24 cellular contexts compared by ENCODE assay signal in genomic region chr1:15262003-15262377, GRCh38. TPM values are rescaled to one million over a fixed set of nuclear protein-coding genes. Genes with fewer than 3 reads are reported as not detected.
DNase-seq lines count a peak whose midpoint lies in the region; ATAC-seq and TF ChIP-seq lines count a peak whose summit lies in the region.
"Had no signal": no experiment of that assay in that cellular context is flagged by ENCODE, and none has a peak within 500 bp of the region (broad histone marks: within the 10 kb centered on the region; RNA-seq: fewer than 3 reads in every experiment).

No MANE protein-coding gene starts in this region.

- TF ChIP-seq POLR2A in prostate gland (IDR thresholded peaks at IDR 0.05): no peak

- no peak for ATAC-seq in effector memory CD8-positive, alpha-beta T cell (replicated peaks)
- no peak for ATAC-seq in GM21526 (IDR thresholded peaks at IDR 0.05; ENCODE audit: low FRiP score, unreplicated experiment)
- no peak for ATAC-seq in HG02642 (IDR thresholded peaks at IDR 0.05; ENCODE audit: poor library complexity, unreplicated experiment)

- WGBS in prostate gland: 97% methylated on average over 2 of the region's 2 CpGs

- peak overlapping the region in 4 of 11 experiments; percentile 38 to 77 (median 66); a peak in 6 of 22 replicates for H3K9ac ChIP-seq in BLaER1 treated with 17β-estradiol and CSF1 and Interleukin-3, amounts not matched to agents 10 nM and 100 nM
- H3K9ac ChIP-seq in mucosa of rectum (ENCODE audit: low read depth in 1 of 2, low read length in 2 of 2): peak overlapping the region in 1 of 2 donors; percentile 74

- TF ChIP-seq CTCF in HEK293 (tag by site-specific recombination; IDR thresholded peaks at IDR 0.05) (no peak), prostate gland (IDR thresholded peaks at IDR 0.05) (no peak)

- no peaks in the 10 kb centered on the region for H3K36me3 ChIP-seq in BLaER1 treated with 17β-estradiol and CSF1 and Interleukin-3, amounts not matched to agents 10 nM and 100 nM
- H3K36me3 ChIP-seq in HEK293 (ENCODE audit: control insufficient read depth in 2 of 2, insufficient read depth in 1 of 2, low read length in 2 of 2) (no peaks in the 10 kb centered on the region), mucosa of rectum (ENCODE audit: control insufficient read depth in 2 of 2, insufficient read depth in 2 of 2, low read length in 2 of 2) (no peaks in the 10 kb centered on the region), prostate gland (no peaks in the 10 kb centered on the region)

- peaks cover 5 to 20% (median 11%) of the 10 kb centered on the region in 11 experiments; a peak in 20 of 22 replicates for H3K9me3 ChIP-seq in BLaER1 treated with 17β-estradiol and CSF1 and Interleukin-3, amounts not matched to agents 10 nM and 100 nM (replicated peaks in 1 of 11)
- no peaks in the 10 kb centered on the region; the same call in 1 of the 2 replicates for H3K9me3 ChIP-seq in HEK293 (ENCODE audit: control insufficient read depth, insufficient read depth, low read depth, low read length)
- no peaks in the 10 kb centered on the region for H3K9me3 ChIP-seq in mucosa of rectum (ENCODE audit: control insufficient read depth in 2 of 2, low read length in 2 of 2)
- H3K9me3 ChIP-seq in prostate gland: no peaks in the 10 kb centered on the region
- H3K9me3 ChIP-seq: testis had no signal

- no peaks in the 10 kb centered on the region for H3K9me3 Mint-ChIP-seq in effector memory CD8-positive, alpha-beta T cell

- H3K27ac ChIP-seq in BLaER1 treated with 17β-estradiol and CSF1 and Interleukin-3, amounts not matched to agents 10 nM and 100 nM: peak overlapping the region in 5 of 11 experiments; percentile 34 to 93 (median 82); a peak in 7 of 22 replicates
- H3K27ac ChIP-seq in HEK293 (ENCODE audit: extremely low read depth, low read depth, low read length): no peak overlapping the region
- H3K27ac ChIP-seq in mucosa of rectum (ENCODE audit: low read depth in 2 of 2, low read length in 2 of 2): peak overlapping the region; percentile 64 to 81
- no peak overlapping the region for H3K27ac ChIP-seq in prostate gland
- H3K27ac ChIP-seq: testis had no signal

- no peak for DNase-seq in effector memory CD8-positive, alpha-beta T cell
- DNase-seq in DMS114 treated with DMSO at 0.1 percent for 48 hours (lab: John Stamatoyannopoulos, UW; ENCODE audit: unreplicated experiment) (no peak), prostate gland (ENCODE audit: low spot score) (no peak)
- DNase-seq: activated CD4-positive, CD25-positive, alpha-beta regulatory T cell; activated naive CD4-positive, alpha-beta T cell treated with Interleukin-2 at 50 U/mL for 16 hours; activated T-cell treated with anti-CD3 and anti-CD28 coated beads, Interleukin-2, amount 50 U/mL, for 24 hours; CD8-positive, alpha-beta memory T cell; DMS79; effector CD8-positive, alpha-beta T cell; kidney; NCI-H1092 treated with DMSO at 0.1 percent for 48 hours; NCI-H2029; NCI-H2227 treated with DMSO at 0.1 percent for 48 hours; NCI-H748 treated with DMSO at 0.1 percent for 48 hours; T1000; testis had no signal

- peak overlapping the region; percentile 11 to 78 for H3K27ac Mint-ChIP-seq in effector memory CD8-positive, alpha-beta T cell
- H3K27ac Mint-ChIP-seq: activated CD8-positive, alpha-beta T cell treated with anti-CD3 and anti-CD28 coated beads for 36 hours; activated T-cell treated with anti-CD3 and anti-CD28 coated beads, Interleukin-2, amount 50 U/mL, for 24 hours; memory B cell had no signal

- peak overlapping the region; percentile 37 to 69 for H3K4me3 Mint-ChIP-seq in effector memory CD8-positive, alpha-beta T cell
- H3K4me3 Mint-ChIP-seq: memory B cell, neural crest cell had no signal

- peak overlapping the region in 3 of 10 experiments; percentile 14 to 38 (median 22); a peak in 3 of 20 replicates for H3K4me3 ChIP-seq in BLaER1 treated with 17β-estradiol and CSF1 and Interleukin-3, amounts not matched to agents 10 nM and 100 nM
- H3K4me3 ChIP-seq in HEK293 (ENCODE audit: low read depth, low read length) (no peak overlapping the region), mucosa of rectum (ENCODE audit: low read length in 2 of 2) (no peak overlapping the region), prostate gland (no peak overlapping the region)
- H3K4me3 ChIP-seq: testis had no signal

- no peaks in the 10 kb centered on the region for H3K36me3 Mint-ChIP-seq in effector memory CD8-positive, alpha-beta T cell (ENCODE audit: insufficient read depth)
- H3K36me3 Mint-ChIP-seq: memory B cell had no signal

- H3K4me1 Mint-ChIP-seq in effector memory CD8-positive, alpha-beta T cell (ENCODE audit: low read depth in 2 of 2): peaks cover 11 to 14% of the 10 kb centered on the region in 2 donors

- no peaks in the 10 kb centered on the region for H3K27me3 ChIP-seq in BLaER1 treated with 17β-estradiol and CSF1 and Interleukin-3, amounts not matched to agents 10 nM and 100 nM
- H3K27me3 ChIP-seq in mucosa of rectum (ENCODE audit: control insufficient read depth in 2 of 2, insufficient read depth in 2 of 2, low read length in 2 of 2) (no peaks in the 10 kb centered on the region), prostate gland (replicated peaks; ENCODE audit: insufficient read depth) (no peaks in the 10 kb centered on the region)
- H3K27me3 ChIP-seq: testis had no signal

- no peaks in the 10 kb centered on the region for H4K20me1 ChIP-seq in BLaER1 treated with 17β-estradiol and CSF1 and Interleukin-3, amounts not matched to agents 10 nM and 100 nM

- H3K4me1 ChIP-seq in BLaER1 treated with 17β-estradiol and CSF1 and Interleukin-3, amounts not matched to agents 10 nM and 100 nM: peaks cover 23 to 93% (median 42%) of the 10 kb centered on the region in 10 experiments
- H3K4me1 ChIP-seq in HEK293 (ENCODE audit: control insufficient read depth, insufficient read depth, low read length) (no peaks in the 10 kb centered on the region), mucosa of rectum (ENCODE audit: control insufficient read depth in 2 of 2, insufficient read depth in 2 of 2, low read length in 2 of 2) (peaks cover 0 to 20% of the 10 kb centered on the region in 2 donors), prostate gland (replicated peaks) (no peaks in the 10 kb centered on the region)

- H3K27me3 Mint-ChIP-seq in effector memory CD8-positive, alpha-beta T cell: peaks cover 13 to 51% of the 10 kb centered on the region in 2 donors

- CTCF ChIA-PET in HEK293 (lab: Yijun Ruan, JAX): interaction anchor here (0.7 to 2.4 kb wide), 3 partner anchors 10 to 109 kb away, joined by 3 to 14 read pairs (median 5); no protein-coding TSS in a partner anchor

- peak overlapping the region; percentile 33 to 94 (median 60) for H3K4me2 ChIP-seq in BLaER1 treated with 17β-estradiol and CSF1 and Interleukin-3, amounts not matched to agents 10 nM and 100 nM

- POLR2A ChIA-PET in HEK293 (lab: Yijun Ruan, JAX): no interaction called here

- intact Hi-C loops in prostate gland (cut with DNase I): no loop called here

TF ChIP-seq in HEK293, 187 proteins besides CTCF, POLR2A, EP300 and RAD21:
- TF ChIP-seq ZNF10 (tag by site-specific recombination; IDR thresholded peaks at IDR 0.05) (no peak), ZNF776 (tag by site-specific recombination; IDR thresholded peaks at IDR 0.05; ENCODE audit: borderline replicate concordance) (no peak), ZNF768 (tag by site-specific recombination; IDR thresholded peaks at IDR 0.05) (peak; percentile 62; the same call in 1 of the 2 replicates)

RNA-seq across cellular contexts. Expression of gene FHAD1, which starts 15.0 kb away (rescaled TPM):
- total RNA-seq in prostate gland: 1 to 10 TPM in 1 of 2 donors, under 1 TPM in 1; 0.27 to 6.5 TPM
- total RNA-seq: CD8-positive, alpha-beta memory T cell had no signal

Comparison
In these comparisons a context has a peak if more than half of its experiments do, and no peak if none do; other contexts are left out.
1. H3K27ac ChIP-seq: peak in mucosa of rectum (2 of 2); none in HEK293 (single experiment) and prostate gland (0 of 2).